ENCODE assay signal across 30 cellular contexts in genomic region chr15:73389539-73389938, GRCh38. TPM values are rescaled to one million over a fixed set of nuclear protein-coding genes. Genes with fewer than 3 reads are reported as not detected.
DNase-seq lines count a peak whose midpoint lies in the region; ATAC-seq and TF ChIP-seq lines count a peak whose summit lies in the region.
"Had no signal": no experiment of that assay in that cellular context is flagged by ENCODE, and none has a peak within 500 bp of the region (broad histone marks: within the 10 kb centered on the region; RNA-seq: fewer than 3 reads in every experiment).

No MANE protein-coding gene starts in this region.

- H3K4me3 ChIP-seq in right atrium auricular region (no peak overlapping the region), cardiac muscle cell (no peak overlapping the region), spleen (no peak overlapping the region)
- H3K4me3 ChIP-seq: GM12878, left lung, ovary, suprapubic skin had no signal

- H3K9me3 ChIP-seq in right atrium auricular region (no peaks in the 10 kb centered on the region), cardiac muscle cell (ENCODE audit: low read depth) (no peaks in the 10 kb centered on the region), spleen (no peaks in the 10 kb centered on the region)
- H3K9me3 ChIP-seq: left lung, ovary, suprapubic skin had no signal

- in situ Hi-C loops in ACHN (cut with HindIII; ENCODE audit: low pct_ligation_motif_present, low pct_unique_long_range_greater_than_20kb, low sequenced_read_pairs) = no loop called here

- H3K36me3 ChIP-seq in right atrium auricular region (no peaks in the 10 kb centered on the region), cardiac muscle cell (no peaks in the 10 kb centered on the region), spleen (no peaks in the 10 kb centered on the region)
- H3K36me3 ChIP-seq: left lung, ovary, suprapubic skin had no signal

- DNase-seq in Right ventricle myocardium inferior (ENCODE audit: missing footprints) (no peak), right atrium auricular region (ENCODE audit: low spot score) (no peak), cardiac muscle cell (ENCODE audit: low read depth in 1 of 2, low spot score in 1 of 2) (peak in 1 of 2 donors; percentile 92), islet precursor cell (peak; percentile 89), spleen (peak; percentile 60), ACHN (no peak), T-helper 2 cell (no peak)
- DNase-seq in activated T-cell treated with anti-CD3 and anti-CD28 coated beads, Interleukin-2, amount 50 U/mL, for 1 hour = no peak
- DNase-seq: activated CD4-positive, alpha-beta T cell treated with anti-CD3 and anti-CD28 coated beads, Interleukin-2, amount 10 ng/mL, durations not matched to agents 7 days and 5 days; activated T-cell treated with anti-CD3 and anti-CD28 coated beads, Interleukin-2, amount 50 U/mL, for 48 hours; CD4-positive, CD25-positive, alpha-beta regulatory T cell; HFFc6; left lung; NCI-H1092; NCI-H187; NCI-H2227 treated with DMSO at 0.1 percent for 48 hours; NCI-H69; ovary; stimulated activated CD4-positive, alpha-beta T cell treated with anti-CD3 and anti-CD28 coated beads, Interleukin-4, amount 100 ng/mL, for 4 hours; SW 1271 had no signal

- no peaks in the 10 kb centered on the region for H3K27me3 ChIP-seq in right atrium auricular region
- no peaks in the 10 kb centered on the region for H3K27me3 ChIP-seq in cardiac muscle cell
- peaks cover 0 to 66% (median 4%) of the 10 kb centered on the region in 7 donors for H3K27me3 ChIP-seq in spleen (replicated peaks in 1 of 7)
- H3K27me3 ChIP-seq: ovary had no signal

- TF ChIP-seq CTCF in right atrium auricular region (IDR thresholded peaks at IDR 0.05) (no peak), cardiac muscle cell (IDR thresholded peaks at IDR 0.05; ENCODE audit: low read depth, low read length) (no peak), spleen (IDR thresholded peaks at IDR 0.05 in 8 of 11, conservative IDR thresholded peaks at IDR 0.05 in 3 of 11) (no peak)

- whole genome bisulfite sequencing in spleen, 5 donors = 36 to 79% (median 52%) methylated on average over 2 of the region's 2 CpGs

- intact Hi-C loops in Right ventricle myocardium inferior (cut with DNase I) = no loop called here
- intact Hi-C loops in spleen (cut with DNase I; ENCODE audit: low total_unique reads) = no loop called here

- H3K4me1 ChIP-seq in right atrium auricular region (peaks cover 0 to 30% of the 10 kb centered on the region in 2 donors), cardiac muscle cell (ENCODE audit: low read depth) (peaks cover 54% of the 10 kb centered on the region), spleen (no peaks in the 10 kb centered on the region)
- H3K4me1 ChIP-seq: left lung, suprapubic skin had no signal

- ATAC-seq in Right ventricle myocardium inferior = peak; percentile 71
- ATAC-seq: GM12878; left lung; Panc1; stimulated activated memory B cell treated with anti-CD40 and anti-IgM and Interleukin-4, amounts not matched to agents 10 μg/mL and 1 μg/mL and 100 μg/mL, for 72 hours had no signal

- peak overlapping the region in 1 of 2 donors; percentile 76 for H3K27ac ChIP-seq in right atrium auricular region
- peak overlapping the region; percentile 97 for H3K27ac ChIP-seq in cardiac muscle cell
- no peak overlapping the region for H3K27ac ChIP-seq in spleen
- H3K27ac ChIP-seq: 22Rv1, left lung, ovary, suprapubic skin had no signal

- no peak for TF ChIP-seq POLR2A in spleen (IDR thresholded peaks at IDR 0.05)

RNA-seq across cellular contexts. Expression of gene HCN4, which starts 20.8 kb away (rescaled TPM):
- 21.4 TPM for total RNA-seq in Right ventricle myocardium inferior
- 10 to 100 TPM in 1 of 2 donors, 1 to 10 TPM in 1; 6.9 to 45.3 TPM for total RNA-seq in right atrium auricular region
- 93.1 and 159 TPM in 2 replicates for total RNA-seq in cardiac muscle cell
- 59.2 and 102 TPM in 2 replicates for polyA plus RNA-seq in cardiac muscle cell
- not detected for total RNA-seq in spleen
- polyA plus RNA-seq in spleen = not detected
- total RNA-seq: activated CD4-positive, alpha-beta T cell treated with anti-CD3 and anti-CD28 coated beads, Interleukin-2, amount 10 ng/mL, durations not matched to agents 7 days and 5 days; CD4-positive, CD25-positive, alpha-beta regulatory T cell; Daoy; HFFc6; ovary had no signal
- polyA plus RNA-seq: CD4-positive, CD25-positive, alpha-beta regulatory T cell had no signal

RNA-seq across cellular contexts. Expression of gene REC114, which starts 53.4 kb away (rescaled TPM):
- total RNA-seq in Right ventricle myocardium inferior (0.60 TPM), right atrium auricular region (1 to 10 TPM in 1 of 2 donors, not detected in 1; 4.6 TPM), cardiac muscle cell (2.3 and 2.8 TPM in 2 replicates), spleen (not detected)
- polyA plus RNA-seq in cardiac muscle cell (2.3 and 4.9 TPM in 2 replicates), spleen (not detected)
- total RNA-seq: activated CD4-positive, alpha-beta T cell treated with anti-CD3 and anti-CD28 coated beads, Interleukin-2, amount 10 ng/mL, durations not matched to agents 7 days and 5 days; CD4-positive, CD25-positive, alpha-beta regulatory T cell; chondrocyte; Daoy; GM12878; HFFc6; left lung; mononuclear cell; ovary; suprapubic skin had no signal
- polyA plus RNA-seq: adipose tissue; CD4-positive, CD25-positive, alpha-beta regulatory T cell; GM12878; neural cell had no signal

Comparison
In these comparisons a context has a peak if more than half of its experiments do, and no peak if none do; other contexts are left out.
1. DNase-seq: peak in islet precursor cell (single experiment) and spleen (single experiment); none in Right ventricle myocardium inferior (single experiment), right atrium auricular region (single experiment), ACHN (single experiment), activated T-cell treated with anti-CD3 and anti-CD28 coated beads, Interleukin-2, amount 50 U/mL, for 1 hour (single experiment) and T-helper 2 cell (0 of 5).
2. RNA of gene HCN4, which starts 20.8 kb away (total RNA-seq): 93.1 to 159 TPM in cardiac muscle cell, 6.9 to 45.3 TPM in right atrium auricular region and 21.4 TPM in Right ventricle myocardium inferior (single experiment); not detected in spleen; every median in the first group is over 4 times any median in the second.